1 cellular context compared by ENCODE assay signal in the genomic region with DNA sequence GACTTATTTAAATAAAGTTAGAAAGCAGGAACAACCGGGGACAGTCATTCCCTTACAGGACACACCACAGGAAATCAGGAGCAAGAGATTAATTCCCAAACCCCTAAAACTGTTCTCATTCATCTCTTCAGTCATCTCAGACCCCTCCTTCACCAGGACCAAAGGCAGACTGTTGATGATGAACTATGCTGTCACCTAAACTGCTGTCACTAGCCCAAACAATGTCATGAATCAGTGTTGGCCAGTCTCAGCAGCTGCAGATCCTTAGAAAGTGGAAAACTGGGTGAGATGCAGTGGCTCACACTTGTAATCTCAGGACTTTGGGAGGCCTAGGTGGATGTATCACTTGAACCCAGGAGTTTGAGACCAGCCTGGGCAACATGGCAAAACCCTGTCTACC.
TF ChIP-seq lines count a peak whose summit lies in the region.

No MANE protein-coding gene starts in this region.

TF ChIP-seq in IMR-90, 13 proteins besides CTCF, POLR2A, EP300 and RAD21:
- no peak for TF ChIP-seq MXI1 (IDR thresholded peaks at IDR 0.05; ENCODE audit: borderline replicate concordance, low read depth, low read length)
- no peak for TF ChIP-seq BHLHE40 (IDR thresholded peaks at IDR 0.05; ENCODE audit: low read depth, low read length)
- no peak for TF ChIP-seq NFE2L2 (IDR thresholded peaks at IDR 0.05; ENCODE audit: low read depth, low read length)
- no peak for TF ChIP-seq ELK1 (IDR thresholded peaks at IDR 0.05; ENCODE audit: borderline replicate concordance, low read depth, low read length)
- TF ChIP-seq CEBPB (IDR thresholded peaks at IDR 0.05; ENCODE audit: low read depth, low read length), result no peak
